Comparison of ENCODE assay signal across 8 cellular contexts in genomic region chr5:65480306-65480865, GRCh38. TPM values are rescaled to one million over a fixed set of nuclear protein-coding genes. Genes with fewer than 3 reads are reported as not detected.
DNase-seq lines count a peak whose midpoint lies in the region; ATAC-seq, FAIRE-seq and TF ChIP-seq lines count a peak whose summit lies in the region.

No MANE protein-coding gene starts in this region.

- no peak overlapping the region for H3K27ac Mint-ChIP-seq in stimulated activated effector memory CD8-positive, alpha-beta T cell treated with anti-CD3 and anti-CD28 coated beads, Interleukin-12 subunit alpha, Interleukin-12 subunit beta, amount 100 ng/mL, for 72 hours

- no peaks in the 10 kb centered on the region for H3K9me3 ChIP-seq in A673 (ENCODE audit: low read depth, low read length, poor library complexity, severe bottlenecking)
- no peaks in the 10 kb centered on the region for H3K9me3 ChIP-seq in IMR-90 (ENCODE audit: control insufficient read depth, insufficient read depth, low read length)
- no peaks in the 10 kb centered on the region for H3K9me3 ChIP-seq in HepG2 (ENCODE audit: low read length)

- peaks cover 20% of the 10 kb centered on the region for H3K4me1 Mint-ChIP-seq in stimulated activated effector memory CD8-positive, alpha-beta T cell treated with anti-CD3 and anti-CD28 coated beads, Interleukin-12 subunit alpha, Interleukin-12 subunit beta, amount 100 ng/mL, for 72 hours

- peak overlapping the region; percentile 96 for H3K23ac ChIP-seq in IMR-90 (ENCODE audit: low read depth, low read length)

- H3K4me3 ChIP-seq in A673 (ENCODE audit: low read depth, low read length, poor library complexity, severe bottlenecking), result peak overlapping the region; percentile 57
- peak overlapping the region; percentile 88 for H3K4me3 ChIP-seq in IMR-90 (ENCODE audit: insufficient read depth, low read depth, low read length)
- peak overlapping the region; percentile 61 to 73 (median 67) for H3K4me3 ChIP-seq in HepG2 (replicated peaks in 1 of 3; ENCODE audit: insufficient read depth in 1 of 3, low read depth in 2 of 3, low read length in 3 of 3)

- peak overlapping the region; percentile 81 for H4K91ac ChIP-seq in IMR-90 (ENCODE audit: insufficient read depth, low read depth, low read length)

- DNase-seq in A673 (ENCODE audit: low spot score) (peak; percentile 62), GM18507 (ENCODE audit: extremely low spot score, insufficient read length, low read depth) (no peak), IMR-90 (peak; percentile 93), SW480 (ENCODE audit: low spot score) (peak; percentile 41), dermis microvascular lymphatic vessel endothelial cell (ENCODE audit: low read depth in 2 of 2) (peak; percentile 74 to 91), HepG2 (ENCODE audit: low spot score) (peak; percentile 73)
- no peak for DNase-seq in stimulated activated effector memory CD8-positive, alpha-beta T cell treated with anti-CD3 and anti-CD28 coated beads, Interleukin-12 subunit alpha, Interleukin-12 subunit beta, amount 100 ng/mL, for 72 hours (ENCODE audit: low spot score in 2 of 2)

- H3K9me1 ChIP-seq in IMR-90 (ENCODE audit: insufficient read depth, low read length), result 0 out of 2 replicates have a peak, but pooled peaks cover 3% of the 10 kb centered on the region

- H3K18ac ChIP-seq in IMR-90 (ENCODE audit: low read depth, low read length), result peak overlapping the region; percentile 96

- no TSS peak for BruUV-seq in A673 (replicated peaks; lab: Mats Ljungman, UMichigan)
- BruUV-seq in IMR-90 (replicated peaks; lab: Mats Ljungman, UMichigan), result no TSS peak
- BruUV-seq in HepG2 (replicated peaks; lab: Mats Ljungman, UMichigan), result no TSS peak

- TF ChIP-seq POLR2A in IMR-90 (IDR thresholded peaks at IDR 0.05; ENCODE audit: low read depth, low read length), result peak; percentile 89
- TF ChIP-seq POLR2A in HepG2 (IDR thresholded peaks at IDR 0.05; ENCODE audit: insufficient read depth in 1 of 2, low read depth in 2 of 2, low read length in 2 of 2), result no peak

- TF ChIP-seq CTCF in A673 (conservative IDR thresholded peaks at IDR 0.05; ENCODE audit: low read depth, low read length) (no peak), IMR-90 (conservative IDR thresholded peaks at IDR 0.05; ENCODE audit: low read depth, low read length) (no peak), HepG2 (CRISPR knock-in tag; IDR thresholded peaks at IDR 0.05) (no peak)

- WGBS in IMR-90 (ENCODE audit: extremely low coverage in 2 of 2, insufficient read length in 1 of 2), 2 experiments, result 0% methylated on average over 3 of the region's 15 CpGs; no CpG with 5 or more reads in 1 of the 2 experiments
- 1% methylated on average over 15 of the region's 15 CpGs for WGBS in HepG2 (ENCODE audit: low lambda C conversion rate)

- peak overlapping the region; percentile 45; the same call in 2 of the 3 replicates for H2BK15ac ChIP-seq in IMR-90 (ENCODE audit: low read depth, low read length)

- peak overlapping the region; percentile 86 for H3K56ac ChIP-seq in IMR-90 (ENCODE audit: extremely low read depth, insufficient read depth, low read length)

- peak overlapping the region; percentile 97 for H3K14ac ChIP-seq in IMR-90 (replicated peaks; ENCODE audit: low read depth, low read length)

- no peaks in the 10 kb centered on the region for H3K9me3 Mint-ChIP-seq in stimulated activated effector memory CD8-positive, alpha-beta T cell treated with anti-CD3 and anti-CD28 coated beads, Interleukin-12 subunit alpha, Interleukin-12 subunit beta, amount 100 ng/mL, for 72 hours

- H2AFZ ChIP-seq in IMR-90 (replicated peaks; ENCODE audit: low read length, poor library complexity) (peak overlapping the region; percentile 72), HepG2 (ENCODE audit: low read length) (peak overlapping the region; percentile 72)

- in situ Hi-C loops in IMR-90 (cut with MboI; ENCODE audit: low sequenced_read_pairs), result loop anchor here (5.0 to 10.0 kb wide), 5 partner anchors 283 to 846 kb away; no protein-coding TSS in a partner anchor
- in situ Hi-C loops in HepG2 (cut with HindIII; ENCODE audit: extremely low pct_ligation_motif_present, low pct_unique_long_range_greater_than_20kb), result loop anchor here (5.0 to 25.0 kb wide), 5 partner anchors 263 to 843 kb away; no protein-coding TSS in a partner anchor

- no peaks in the 10 kb centered on the region for H3K36me3 ChIP-seq in A673 (ENCODE audit: insufficient read depth, low read length, poor library complexity, severe bottlenecking)
- no peaks in the 10 kb centered on the region for H3K36me3 ChIP-seq in IMR-90 (ENCODE audit: control insufficient read depth, insufficient read depth, low read length)
- no peaks in the 10 kb centered on the region for H3K36me3 ChIP-seq in HepG2 (replicated peaks in 1 of 2; ENCODE audit: control insufficient read depth in 1 of 2, insufficient read depth in 2 of 2, low read length in 2 of 2)

- peak; percentile 77 for FAIRE-seq in GM18507 (lab: Jason Lieb, UNC)
- FAIRE-seq in HepG2 (lab: Jason Lieb, UNC), result peak; percentile 69

- no peaks in the 10 kb centered on the region for H3K79me2 ChIP-seq in HepG2 (ENCODE audit: insufficient read depth, low read length)

- dilution Hi-C loops in IMR-90 (cut with HindIII; ENCODE audit: low sequenced_read_pairs, unreplicated experiment), result no loop called here

- peak overlapping the region; percentile 76 for H2AK9ac ChIP-seq in IMR-90 (replicated peaks; ENCODE audit: low read depth, low read length, poor library complexity)

- POLR2A ChIA-PET in A673 (lab: Charles Lee; ENCODE audit: low non-redundant PET) (interaction anchor here (0.6 kb wide), 1 partner anchor 70 kb away, joined by 12 read pairs; no protein-coding TSS in a partner anchor), IMR-90 (lab: Charles Lee; ENCODE audit: unreplicated experiment) (interaction anchor here (0.7 to 1.3 kb wide), 2 partner anchors 280 to 354 kb away, joined by 3 to 4 read pairs; no protein-coding TSS in a partner anchor), HepG2 (lab: Yijun Ruan, JAX) (interaction anchor here (0.8 kb wide), 2 partner anchors 377 to 541 kb away, joined by 3 to 4 read pairs; no protein-coding TSS in a partner anchor)

- peak overlapping the region; percentile 66; the same call in 1 of the 2 replicates for H2BK20ac ChIP-seq in IMR-90 (ENCODE audit: low read depth, low read length)

- H3K27me3 ChIP-seq in A673 (replicated peaks; ENCODE audit: insufficient read depth, low read depth, low read length, poor library complexity) (no peaks in the 10 kb centered on the region), IMR-90 (ENCODE audit: control insufficient read depth, insufficient read depth, low read length) (no peaks in the 10 kb centered on the region), HepG2 (ENCODE audit: control insufficient read depth in 1 of 2, insufficient read depth in 2 of 2, low read length in 2 of 2) (no peaks in the 10 kb centered on the region; a peak in 1 of 5 replicates)

- no peak overlapping the region for H3K4me3 Mint-ChIP-seq in stimulated activated effector memory CD8-positive, alpha-beta T cell treated with anti-CD3 and anti-CD28 coated beads, Interleukin-12 subunit alpha, Interleukin-12 subunit beta, amount 100 ng/mL, for 72 hours

- CTCF ChIA-PET in A673 (lab: Charles Lee), result interaction anchor here (0.6 kb wide), 1 partner anchor 116 kb away, joined by 10 read pairs; no protein-coding TSS in a partner anchor
- CTCF ChIA-PET in IMR-90 (lab: Yijun Ruan, JAX), result interaction anchor here (1.1 to 1.2 kb wide), 3 partner anchors 158 to 836 kb away, joined by 3 to 7 read pairs (median 3); no protein-coding TSS in a partner anchor
- CTCF ChIA-PET in HepG2 (lab: Yijun Ruan, JAX; ENCODE audit: low intra/inter-chr PET ratio, low total read pairs), result no interaction called here

- peak overlapping the region; percentile 89; the same call in 1 of the 2 replicates for H4K5ac ChIP-seq in IMR-90 (ENCODE audit: low read depth, low read length)

- peaks cover 6% of the 10 kb centered on the region for H3K36me3 Mint-ChIP-seq in stimulated activated effector memory CD8-positive, alpha-beta T cell treated with anti-CD3 and anti-CD28 coated beads, Interleukin-12 subunit alpha, Interleukin-12 subunit beta, amount 100 ng/mL, for 72 hours

- TF ChIP-seq EP300 in HepG2 (IDR thresholded peaks at IDR 0.05; ENCODE audit: low read depth in 2 of 2, low read length in 2 of 2) (no peak), HepG2 (CRISPR knock-in tag; IDR thresholded peaks at IDR 0.05; ENCODE audit: borderline replicate concordance) (no peak)

- no peaks in the 10 kb centered on the region for H4K20me1 ChIP-seq in IMR-90 (ENCODE audit: insufficient read depth, low read length)
- no peaks in the 10 kb centered on the region for H4K20me1 ChIP-seq in HepG2 (ENCODE audit: insufficient read depth, low read length)

- peak overlapping the region; percentile 64 for H2BK120ac ChIP-seq in IMR-90 (ENCODE audit: low read depth, low read length)

- H3K27ac ChIP-seq in A673 (ENCODE audit: low read depth, low read length, poor library complexity, severe bottlenecking) (peak overlapping the region; percentile 16), IMR-90 (ENCODE audit: insufficient read depth, low read length) (peak overlapping the region; percentile 76), HepG2 (ENCODE audit: extremely low read length, insufficient read depth, low read length) (peak overlapping the region; percentile 55)

- peak overlapping the region; percentile 68 to 80 for H4K8ac ChIP-seq in IMR-90 (ENCODE audit: low read depth in 2 of 2, low read length in 2 of 2)

- peaks cover 6 to 16% of the 10 kb centered on the region in 2 experiments; a peak in 3 of 4 replicates for H3K79me1 ChIP-seq in IMR-90 (ENCODE audit: low read depth in 1 of 2, low read length in 2 of 2)

- ATAC-seq in IMR-90 (ENCODE audit: low read depth) (peak; percentile 22), HepG2 (peak; percentile 76), HG02870 (IDR thresholded peaks at IDR 0.05; ENCODE audit: unreplicated experiment) (no peak)
- peak; percentile 43 for ATAC-seq in stimulated activated effector memory CD8-positive, alpha-beta T cell treated with anti-CD3 and anti-CD28 coated beads, Interleukin-12 subunit alpha, Interleukin-12 subunit beta, amount 100 ng/mL, for 72 hours

- H3K4me1 ChIP-seq in A673 (ENCODE audit: insufficient read depth, low read length, poor library complexity, severe bottlenecking) (peaks cover 9% of the 10 kb centered on the region), IMR-90 (ENCODE audit: control insufficient read depth, insufficient read depth, low read length) (peaks cover 2% of the 10 kb centered on the region), HepG2 (ENCODE audit: insufficient read depth, low read length) (peaks cover 17% of the 10 kb centered on the region)

- peak overlapping the region; percentile 98 for H2BK5ac ChIP-seq in IMR-90 (ENCODE audit: low read depth, low read length, poor library complexity, severe bottlenecking)

- intact Hi-C loops in A673 (cut with micrococcal nuclease; ENCODE audit: unreplicated experiment), result loop anchor here (5.0 kb wide), 3 partner anchors 378 to 843 kb away; no protein-coding TSS in a partner anchor
- intact Hi-C loops in IMR-90 (cut with micrococcal nuclease), result loop anchor here (2.0 to 5.0 kb wide), 2 partner anchors 282 to 338 kb away; no protein-coding TSS in a partner anchor
- intact Hi-C loops in HepG2 (cut with micrococcal nuclease; ENCODE audit: unreplicated experiment), result loop anchor here (5.0 kb wide), 3 partner anchors 153 to 843 kb away; no protein-coding TSS in a partner anchor

- H3K4me2 ChIP-seq in IMR-90 (ENCODE audit: low read depth, low read length), result peak overlapping the region; percentile 91
- H3K4me2 ChIP-seq in HepG2 (ENCODE audit: low read depth, low read length), result peak overlapping the region; percentile 95

- H2AK5ac ChIP-seq in IMR-90 (ENCODE audit: low read depth, low read length), result peak overlapping the region; percentile 59

- TF ChIP-seq RAD21 in IMR-90 (IDR thresholded peaks at IDR 0.05; ENCODE audit: low read length) (peak; percentile 32; the same call in 1 of the 2 replicates), HepG2 (CRISPR knock-in tag; IDR thresholded peaks at IDR 0.05) (no peak)

- peak overlapping the region; percentile 96 for H3K4ac ChIP-seq in IMR-90 (ENCODE audit: low read depth, low read length)

- peak overlapping the region; percentile 97 for H3K9ac ChIP-seq in IMR-90 (ENCODE audit: low read depth, low read length)
- peak overlapping the region; percentile 51 for H3K9ac ChIP-seq in HepG2 (ENCODE audit: insufficient read depth, low read depth, low read length)

RNA-seq across cellular contexts. Expression of gene ADAMTS6, which starts 1.3 kb away (rescaled TPM):
- total RNA-seq in A673 (2021), result 2.6 and 2.8 TPM in 2 replicates
- total RNA-seq in IMR-90 (2012; rRNA removed), result 160 and 173 TPM in 2 replicates
- polyA plus RNA-seq in IMR-90 (2012; rRNA removed), result 21.0 and 23.9 TPM in 2 replicates
- polyA plus RNA-seq in IMR-90 (2012; cell fraction: cytosol; rRNA removed), result 6.9 and 9.7 TPM in 2 replicates
- 89.0 and 171 TPM in 2 replicates for polyA plus RNA-seq in IMR-90 (2012; cell fraction: nucleus; rRNA removed; ENCODE audit: low replicate concordance)
- total RNA-seq in dermis microvascular lymphatic vessel endothelial cell, result 40.7 and 46.5 TPM in 2 replicates
- 0.93 and 3.1 TPM in 2 replicates for total RNA-seq in HepG2 (2016; rRNA removed; fragmentation: Illumina TruSeq; extraction: Trizol)
- total RNA-seq in HepG2 (2016; cell fraction: cytosol; rRNA removed; fragmentation: Illumina TruSeq; extraction: Trizol; ENCODE audit: low read depth), result 15.4 and 18.4 TPM in 2 replicates
- total RNA-seq in HepG2 (2016; cell fraction: insoluble cytoplasmic fraction; rRNA removed; fragmentation: Illumina TruSeq; extraction: Trizol), result 2.0 and 3.5 TPM in 2 replicates
- 11.5 and 16.5 TPM in 2 replicates for total RNA-seq in HepG2 (2016; cell fraction: membrane; rRNA removed; fragmentation: Illumina TruSeq; extraction: Trizol)
- total RNA-seq in HepG2 (2016; cell fraction: nucleus; rRNA removed; fragmentation: Illumina TruSeq; extraction: Trizol), result 7.5 and 9.0 TPM in 2 replicates
- polyA plus RNA-seq in HepG2 (2011; rRNA removed), result 7.3 and 8.2 TPM in 2 replicates
- polyA plus RNA-seq in HepG2 (2011; cell fraction: cytosol; rRNA removed), result 2.2 and 3.2 TPM in 2 replicates
- 39.0 and 39.9 TPM in 2 replicates for polyA plus RNA-seq in HepG2 (2011; cell fraction: nucleus; rRNA removed)
- polyA plus RNA-seq in HepG2 (2012), result 4.2 and 5.0 TPM in 2 replicates
- 0.01 and 0.02 TPM in 2 replicates for polyA plus RNA-seq in HepG2 (2016; cell fraction: cytosol; fragmentation: Illumina TruSeq; extraction: Trizol; ENCODE audit: low read depth)
- polyA plus RNA-seq in HepG2 (2016; cell fraction: insoluble cytoplasmic fraction; fragmentation: Illumina TruSeq; extraction: Trizol; ENCODE audit: low read depth), result 0.29 and 0.35 TPM in 2 replicates
- 0.03 and 0.12 TPM in 2 replicates for polyA plus RNA-seq in HepG2 (2016; cell fraction: membrane; fragmentation: Illumina TruSeq; extraction: Trizol; ENCODE audit: low read depth)
- 4.0 and 4.6 TPM in 2 replicates for polyA plus RNA-seq in HepG2 (2016; cell fraction: nucleus; fragmentation: Illumina TruSeq; extraction: Trizol; ENCODE audit: insufficient read depth, low read depth)
- polyA minus RNA-seq in HepG2 (2011; rRNA and poly(A)+ RNA removed; ENCODE audit: low replicate concordance), result 2.9 and 8.8 TPM in 2 replicates
- 6.4 and 7.6 TPM in 2 replicates for polyA minus RNA-seq in HepG2 (2011; cell fraction: cytosol; rRNA and poly(A)+ RNA removed)
- 48.6 and 63.0 TPM in 2 replicates for polyA minus RNA-seq in HepG2 (2011; cell fraction: nucleus; rRNA and poly(A)+ RNA removed)

Comparison
In these comparisons a context has a peak if more than half of its experiments do, and no peak if none do; other contexts are left out.
1. DNase-seq: peak in A673 (single experiment), IMR-90 (single experiment), SW480 (single experiment), dermis microvascular lymphatic vessel endothelial cell (2 of 2) and HepG2 (single experiment); none in GM18507 (single experiment) and stimulated activated effector memory CD8-positive, alpha-beta T cell treated with anti-CD3 and anti-CD28 coated beads, Interleukin-12 subunit alpha, Interleukin-12 subunit beta, amount 100 ng/mL, for 72 hours (0 of 2).
2. H3K27ac ChIP-seq: peak in every context shown above with its lines; median percentile 76 in IMR-90; 55 in HepG2; 16 in A673.
3. Peak in every context shown above with its lines, with median percentiles within 50 percentile points of each other: H3K4me3 ChIP-seq.